Comparison of ENCODE assay signal across 30 cellular contexts in genomic region chr18:1995041-1995612, GRCh38.
"Had no signal": no experiment of that assay in that cellular context is flagged by ENCODE, and none has a peak within 500 bp of the region (broad histone marks: within the 10 kb centered on the region; RNA-seq: fewer than 3 reads in every experiment).

No MANE protein-coding gene starts in this region.

- H3K9me3 Mint-ChIP-seq: activated CD4-positive, alpha-beta memory T cell treated with anti-CD3 and anti-CD28 coated beads for 36 hours; activated CD4-positive, alpha-beta T cell treated with anti-CD3 and anti-CD28 coated beads, Interleukin-2, amount 10 ng/mL, durations not matched to agents 7 days and 5 days; activated naive CD4-positive, alpha-beta T cell treated with anti-CD3 and anti-CD28 coated beads, Interleukin-2, amount 50 U/mL, for 72 hours; activated naive CD8-positive, alpha-beta T cell treated with anti-CD3 and anti-CD28 coated beads, Interleukin-2, amount 50 U/mL, for 24 hours; activated T-cell treated with anti-CD3 and anti-CD28 coated beads, Interleukin-2, amount 50 U/mL, for 4 hours had no signal

- H3K4me2 ChIP-seq: KMS-11 had no signal

- H3K9me3 ChIP-seq: ascending aorta, body of pancreas, MG63 had no signal

- H3K36me3 Mint-ChIP-seq: activated CD4-positive, alpha-beta memory T cell treated with anti-CD3 and anti-CD28 coated beads for 36 hours; activated naive CD4-positive, alpha-beta T cell treated with anti-CD3 and anti-CD28 coated beads, Interleukin-2, amount 50 U/mL, for 72 hours had no signal

- ATAC-seq: activated naive CD4-positive, alpha-beta T cell treated with anti-CD3 and anti-CD28 coated beads, Interleukin-2, amount 50 U/mL, for 72 hours; activated naive CD8-positive, alpha-beta T cell treated with anti-CD3 and anti-CD28 coated beads, Interleukin-2, amount 50 U/mL, for 24 hours; activated T-cell treated with anti-CD3 and anti-CD28 coated beads, Interleukin-2, amount 50 U/mL, for 4 hours; body of pancreas; Panc1; Right ventricle myocardium inferior had no signal

- H3K27ac Mint-ChIP-seq: activated CD4-positive, alpha-beta memory T cell treated with anti-CD3 and anti-CD28 coated beads for 36 hours; activated CD4-positive, alpha-beta T cell treated with anti-CD3 and anti-CD28 coated beads, Interleukin-2, amount 10 ng/mL, durations not matched to agents 7 days and 5 days; activated naive CD4-positive, alpha-beta T cell treated with anti-CD3 and anti-CD28 coated beads, Interleukin-2, amount 50 U/mL, for 72 hours; activated naive CD8-positive, alpha-beta T cell treated with anti-CD3 and anti-CD28 coated beads, Interleukin-2, amount 50 U/mL, for 24 hours had no signal

- H3K27me3 ChIP-seq: ascending aorta, body of pancreas, MG63 had no signal

- H3K27ac ChIP-seq: ascending aorta, body of pancreas, KMS-11, SK-N-MC, VCaP had no signal

- H3K4me1 Mint-ChIP-seq: activated CD4-positive, alpha-beta T cell treated with anti-CD3 and anti-CD28 coated beads, Interleukin-2, amount 10 ng/mL, durations not matched to agents 7 days and 5 days; activated naive CD8-positive, alpha-beta T cell treated with anti-CD3 and anti-CD28 coated beads, Interleukin-2, amount 50 U/mL, for 24 hours had no signal

- H3K4me3 ChIP-seq: ascending aorta, body of pancreas, MG63, SK-N-MC had no signal

- H3K9ac ChIP-seq: KMS-11 had no signal

- H3K4me1 ChIP-seq: ascending aorta, body of pancreas had no signal

- H3K36me3 ChIP-seq: ascending aorta, MG63 had no signal

- H3K27me3 Mint-ChIP-seq: activated CD4-positive, alpha-beta T cell treated with anti-CD3 and anti-CD28 coated beads, Interleukin-2, amount 10 ng/mL, durations not matched to agents 7 days and 5 days had no signal

- DNase-seq: activated CD4-positive, alpha-beta memory T cell treated with anti-CD3 and anti-CD28 coated beads for 36 hours; activated CD4-positive, alpha-beta T cell treated with anti-CD3 and anti-CD28 coated beads, Interleukin-2, amount 10 ng/mL, durations not matched to agents 7 days and 5 days; activated CD4-positive, CD25-positive, alpha-beta regulatory T cell; activated CD8-positive, alpha-beta memory T cell treated with anti-CD3 and anti-CD28 coated beads for 24 hours; activated effector memory CD4-positive, alpha-beta T cell treated with anti-CD3 and anti-CD28 coated beads, Interleukin-2, amount 50 U/mL, for 16 hours; activated naive CD4-positive, alpha-beta T cell treated with Interleukin-2 at 50 U/mL for 16 hours; activated naive CD8-positive, alpha-beta T cell treated with anti-CD3 and anti-CD28 coated beads, Interleukin-2, amount 50 U/mL, for 24 hours; activated T-cell treated with anti-CD3 and anti-CD28 coated beads, Interleukin-2, amount 50 U/mL, for 4 hours; amniotic stem cell; body of pancreas; cerebellar nuclear complex; MG63; NCI-H1105 treated with DMSO at 0.1 percent for 48 hours; NCI-H1436 treated with DMSO at 0.1 percent for 48 hours; NCI-H187; NCI-H2081; NCI-H2171; NCI-H226; NCI-H526; NCI-H774; NK-92 treated with Interleukin-12 subunit alpha and Interleukin-12 subunit beta, amount 100 ng/mL, for 24 hours; RPMI8226; T-helper 1 cell had no signal

- H3K4me3 Mint-ChIP-seq: activated CD4-positive, alpha-beta memory T cell treated with anti-CD3 and anti-CD28 coated beads for 36 hours; activated CD4-positive, alpha-beta T cell treated with anti-CD3 and anti-CD28 coated beads, Interleukin-2, amount 10 ng/mL, durations not matched to agents 7 days and 5 days; activated naive CD8-positive, alpha-beta T cell treated with anti-CD3 and anti-CD28 coated beads, Interleukin-2, amount 50 U/mL, for 24 hours; activated T-cell treated with anti-CD3 and anti-CD28 coated beads, Interleukin-2, amount 50 U/mL, for 4 hours had no signal
